ENCODE assay signal across 7 cellular contexts in the genomic region with DNA sequence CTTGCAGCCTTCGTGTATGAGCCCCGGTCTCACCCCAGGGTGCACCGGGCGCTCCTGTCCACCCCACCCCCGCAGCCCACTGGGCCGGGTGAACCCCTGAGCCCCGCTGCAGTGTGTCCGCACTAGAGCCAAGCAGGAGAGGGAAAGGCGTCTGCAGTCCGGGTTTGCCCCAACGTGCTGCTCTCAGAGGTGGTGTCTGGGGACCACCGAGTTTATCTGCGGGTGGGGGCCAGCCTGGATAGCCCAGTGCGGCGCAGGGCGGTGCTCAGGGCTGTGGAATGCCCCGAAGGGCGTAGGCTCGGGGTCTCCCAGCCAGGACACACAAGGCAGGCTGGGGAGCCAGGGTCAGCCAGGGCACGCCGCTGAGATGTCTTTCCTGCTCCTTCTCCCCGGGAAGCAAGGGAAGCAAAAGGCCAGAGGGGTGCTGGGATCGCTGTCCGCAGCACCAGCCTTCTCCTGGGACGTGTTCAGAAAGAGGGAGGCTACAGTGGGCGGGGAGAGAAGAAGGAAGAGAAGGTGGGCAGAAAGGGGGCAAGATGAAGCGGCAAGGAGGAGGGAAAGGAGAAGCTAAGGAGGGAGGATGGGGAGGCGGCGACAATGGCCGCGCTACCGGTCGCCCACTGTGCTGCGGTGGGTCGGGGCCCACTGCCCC. TPM values are rescaled to one million over a fixed set of nuclear protein-coding genes. Genes with fewer than 3 reads are reported as not detected.
A peak's percentile ranks its signal among the peaks of the same experiment; 100 is the strongest.
DNase-seq lines count a peak whose midpoint lies in the region; ATAC-seq and TF ChIP-seq lines count a peak whose summit lies in the region.

No MANE protein-coding gene starts in this region.

- peaks cover 11% of the 10 kb centered on the region for H3K27me3 Mint-ChIP-seq in activated T-helper 1 cell treated with anti-CD3 and anti-CD28 coated beads, Interleukin-12 subunit alpha, Interleukin-12 subunit beta, Interleukin-2, Interleukin-4 antibody, amounts not matched to agents 30 ng/mL and 10 ng/mL and 1 ng/mL, durations not matched to agents 14 hours and 24 hours and 36 hours (ENCODE audit: insufficient read depth)

- H4K20me1 ChIP-seq in GM23248 (ENCODE audit: insufficient read depth): no peaks in the 10 kb centered on the region

- no peaks in the 10 kb centered on the region for H3K36me3 ChIP-seq in GM23248 (ENCODE audit: low read depth)
- H3K36me3 ChIP-seq in sigmoid colon: no peaks in the 10 kb centered on the region

- no peaks in the 10 kb centered on the region for H3F3A ChIP-seq in GM23248 (ENCODE audit: insufficient read depth)

- WGBS in GM23248 (ENCODE audit: low coverage in 1 of 2, low lambda C conversion rate in 2 of 2, missing lambda C conversion rate in 2 of 2), 2 experiments: 34% methylated on average over 33 to 34 of the region's 35 CpGs
- WGBS in sigmoid colon, 2 donors: 27 to 30% methylated on average over 35 of the region's 35 CpGs

- peak overlapping the region; percentile 73 for H3K4me2 ChIP-seq in GM23248 (ENCODE audit: unreplicated experiment)

- ATAC-seq in left ventricle myocardium superior: peak; percentile 7
- no peak for ATAC-seq in HG02571 (IDR thresholded peaks at IDR 0.05; ENCODE audit: unreplicated experiment)
- ATAC-seq in GM19328 (IDR thresholded peaks at IDR 0.05; ENCODE audit: unreplicated experiment): no peak

- H3K27ac Mint-ChIP-seq in activated T-helper 1 cell treated with anti-CD3 and anti-CD28 coated beads, Interleukin-12 subunit alpha, Interleukin-12 subunit beta, Interleukin-2, Interleukin-4 antibody, amounts not matched to agents 30 ng/mL and 10 ng/mL and 1 ng/mL, durations not matched to agents 14 hours and 24 hours and 36 hours: peak overlapping the region; percentile 56

- intact Hi-C loops in activated T-helper 1 cell treated with anti-CD3 and anti-CD28 coated beads, Interleukin-12 subunit alpha, Interleukin-12 subunit beta, Interleukin-2, Interleukin-4 antibody, amounts not matched to agents 30 ng/mL and 10 ng/mL and 1 ng/mL, durations not matched to agents 14 hours and 24 hours and 36 hours (cut with micrococcal nuclease): loop anchor here (1.0 to 5.0 kb wide), 4 partner anchors 15 to 1200 kb away; partner anchors contain the start of gene MAN1A2
- intact Hi-C loops in left ventricle myocardium superior (cut with micrococcal nuclease): no loop called here
- intact Hi-C loops in sigmoid colon (cut with DNase I): loop anchor here (2.0 to 10.0 kb wide), 2 partner anchors 15 to 207 kb away; partner anchors contain the start of gene ATP1A1

- no peaks in the 10 kb centered on the region for H3K9me3 ChIP-seq in GM23248 (ENCODE audit: low read depth)
- no peaks in the 10 kb centered on the region for H3K9me3 ChIP-seq in sigmoid colon

- H3K4me3 ChIP-seq in GM23248 (peak overlapping the region; percentile 74), sigmoid colon (peak overlapping the region; percentile 54 to 82 (median 68))

- peak overlapping the region; percentile 82 for H3K4me3 Mint-ChIP-seq in activated T-helper 1 cell treated with anti-CD3 and anti-CD28 coated beads, Interleukin-12 subunit alpha, Interleukin-12 subunit beta, Interleukin-2, Interleukin-4 antibody, amounts not matched to agents 30 ng/mL and 10 ng/mL and 1 ng/mL, durations not matched to agents 14 hours and 24 hours and 36 hours

- H3K9me2 ChIP-seq in GM23248 (ENCODE audit: insufficient read depth): no peaks in the 10 kb centered on the region

- DNase-seq in GM23248 (peak; percentile 48), left ventricle myocardium superior (peak; percentile 49), sigmoid colon (no peak), NCI-H345 treated with DMSO at 0.1 percent for 48 hours (lab: John Stamatoyannopoulos, UW; ENCODE audit: unreplicated experiment) (no peak)
- no peak for DNase-seq in activated T-helper 1 cell treated with anti-CD3 and anti-CD28 coated beads, Interleukin-12 subunit alpha, Interleukin-12 subunit beta, Interleukin-2, Interleukin-4 antibody, amounts not matched to agents 30 ng/mL and 10 ng/mL and 1 ng/mL, durations not matched to agents 14 hours and 24 hours and 36 hours (ENCODE audit: low spot score)

- H3K27ac ChIP-seq in GM23248 (no peak overlapping the region), sigmoid colon (peak overlapping the region; percentile 54 to 66 (median 60))

- H3K4me1 ChIP-seq in GM23248 (ENCODE audit: insufficient read depth): no peaks in the 10 kb centered on the region
- H3K4me1 ChIP-seq in sigmoid colon: peaks cover 0 to 24% (median 16%) of the 10 kb centered on the region in 4 donors

- H3K9ac ChIP-seq in GM23248: peak overlapping the region; percentile 72

- H3K36me3 Mint-ChIP-seq in activated T-helper 1 cell treated with anti-CD3 and anti-CD28 coated beads, Interleukin-12 subunit alpha, Interleukin-12 subunit beta, Interleukin-2, Interleukin-4 antibody, amounts not matched to agents 30 ng/mL and 10 ng/mL and 1 ng/mL, durations not matched to agents 14 hours and 24 hours and 36 hours (ENCODE audit: low read depth): no peaks in the 10 kb centered on the region

- in situ Hi-C loops in GM23248 (cut with MboI): no loop called here

- no peaks in the 10 kb centered on the region for H3K9me3 Mint-ChIP-seq in activated T-helper 1 cell treated with anti-CD3 and anti-CD28 coated beads, Interleukin-12 subunit alpha, Interleukin-12 subunit beta, Interleukin-2, Interleukin-4 antibody, amounts not matched to agents 30 ng/mL and 10 ng/mL and 1 ng/mL, durations not matched to agents 14 hours and 24 hours and 36 hours

- H3K4me1 Mint-ChIP-seq in activated T-helper 1 cell treated with anti-CD3 and anti-CD28 coated beads, Interleukin-12 subunit alpha, Interleukin-12 subunit beta, Interleukin-2, Interleukin-4 antibody, amounts not matched to agents 30 ng/mL and 10 ng/mL and 1 ng/mL, durations not matched to agents 14 hours and 24 hours and 36 hours (ENCODE audit: low read depth): peaks cover 12% of the 10 kb centered on the region

- no peak for TF ChIP-seq POLR2A in sigmoid colon (IDR thresholded peaks at IDR 0.05)

- no peaks in the 10 kb centered on the region for H3K79me2 ChIP-seq in GM23248 (ENCODE audit: insufficient read depth)

- peak overlapping the region; percentile 97 for H2AFZ ChIP-seq in GM23248

- no peak for TF ChIP-seq CTCF in sigmoid colon (IDR thresholded peaks at IDR 0.05)

- TF ChIP-seq EP300 in sigmoid colon (IDR thresholded peaks at IDR 0.05): no peak

- H3K27me3 ChIP-seq in GM23248 (replicated peaks; ENCODE audit: insufficient read depth) (peaks cover 12% of the 10 kb centered on the region; the same call in 1 of the 2 replicates), sigmoid colon (no peaks in the 10 kb centered on the region)

RNA-seq across cellular contexts. Expression of gene MAB21L3, which starts 56.6 kb away (rescaled TPM):
- 2.7 TPM in 1 of 2 replicates, not detected in the other for total RNA-seq in GM23248 (2014; rRNA removed; shearing (Covaris generic))
- 0.08 TPM in 1 of 2 replicates, not detected in the other for polyA plus RNA-seq in GM23248 (2016; fragmentation: Nextera tagmentation; extraction: Ambion mirVana)
- total RNA-seq in activated T-helper 1 cell treated with anti-CD3 and anti-CD28 coated beads, Interleukin-12 subunit alpha, Interleukin-12 subunit beta, Interleukin-2, Interleukin-4 antibody, amounts not matched to agents 30 ng/mL and 10 ng/mL and 1 ng/mL, durations not matched to agents 14 hours and 24 hours and 36 hours: not detected in 2 replicates
- not detected for total RNA-seq in left ventricle myocardium superior
- total RNA-seq in sigmoid colon: under 1 TPM in 2 of 4 donors, not detected in 2; under 0.01 to 0.28 TPM
- 1 to 10 TPM; 1.1 to 2.3 (median 1.2) TPM for polyA plus RNA-seq in sigmoid colon

Comparison
In these comparisons a context has a peak if more than half of its experiments do, and no peak if none do; other contexts are left out.
1. DNase-seq: peak in GM23248 (single experiment) and left ventricle myocardium superior (single experiment); none in activated T-helper 1 cell treated with anti-CD3 and anti-CD28 coated beads, Interleukin-12 subunit alpha, Interleukin-12 subunit beta, Interleukin-2, Interleukin-4 antibody, amounts not matched to agents 30 ng/mL and 10 ng/mL and 1 ng/mL, durations not matched to agents 14 hours and 24 hours and 36 hours (single experiment), sigmoid colon (single experiment) and NCI-H345 treated with DMSO at 0.1 percent for 48 hours (single experiment).